In the genomic region with DNA sequence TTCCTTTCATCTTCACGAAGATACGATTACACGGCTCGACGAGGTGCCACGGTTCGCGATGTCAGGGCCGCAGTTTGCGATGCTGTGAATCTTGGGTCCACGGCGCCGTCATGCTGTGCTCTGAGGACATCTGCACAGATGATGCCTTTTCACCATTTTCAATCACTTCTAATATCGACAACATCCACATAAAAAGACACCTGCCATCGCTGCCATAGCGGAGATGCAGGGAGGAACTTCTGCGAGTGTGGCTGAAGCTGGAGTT, we compare ENCODE assay signal across 19 cellular contexts. TPM values are rescaled to one million over a fixed set of nuclear protein-coding genes. Genes with fewer than 3 reads are reported as not detected.
DNase-seq lines count a peak whose midpoint lies in the region; ATAC-seq and TF ChIP-seq lines count a peak whose summit lies in the region.
"Had no signal": no experiment of that assay in that cellular context is flagged by ENCODE, and none has a peak within 500 bp of the region (broad histone marks: within the 10 kb centered on the region; RNA-seq: fewer than 3 reads in every experiment).

No MANE protein-coding gene starts in this region.

- H3K4me1 ChIP-seq in neural progenitor cell = no peaks in the 10 kb centered on the region
- H3K4me1 ChIP-seq: SJSA1 had no signal

- H3K4me1 Mint-ChIP-seq in WTC11 = peaks cover 4% of the 10 kb centered on the region
- H3K4me1 Mint-ChIP-seq in neural progenitor cell = peaks cover 3% of the 10 kb centered on the region

- ATAC-seq in WTC11 (no peak), HG03196 (IDR thresholded peaks at IDR 0.05; ENCODE audit: unreplicated experiment) (no peak)

- H3K27me3 Mint-ChIP-seq in WTC11 (ENCODE audit: low read depth) = no peaks in the 10 kb centered on the region
- peaks cover 3% of the 10 kb centered on the region for H3K27me3 Mint-ChIP-seq in neural progenitor cell (ENCODE audit: insufficient read depth, low read depth)
- H3K27me3 Mint-ChIP-seq: CD4-positive, CD25-positive, alpha-beta regulatory T cell; IgD-negative memory B cell had no signal

- H2AFZ ChIP-seq in neural progenitor cell (replicated peaks) = no peak overlapping the region
- H2AFZ ChIP-seq: PC-9 had no signal

- CTCF ChIA-PET in AG04450 (lab: Charles Lee) (interaction anchor here (0.6 to 1.6 kb wide), 3 partner anchors 39 to 81 kb away, joined by 3 read pairs; a partner anchor contains a TSS), WTC11 (lab: Charles Lee) (interaction anchor here (0.9 to 5.5 kb wide), 4 partner anchors 62 to 349 kb away, joined by 3 to 32 read pairs (median 4); no protein-coding TSS in a partner anchor)

- no peaks in the 10 kb centered on the region for H4K20me1 ChIP-seq in neural progenitor cell (ENCODE audit: low read depth)

- H3K27ac Mint-ChIP-seq in WTC11 (peak overlapping the region; percentile 10; the same call in 1 of the 2 replicates), neural progenitor cell (no peak overlapping the region)
- H3K27ac Mint-ChIP-seq: CD4-positive, CD25-positive, alpha-beta regulatory T cell; IgD-negative memory B cell had no signal

- TF ChIP-seq CTCF in AG04450 (IDR thresholded peaks at IDR 0.05; ENCODE audit: low read depth, low read length) (no peak), WTC11 (IDR thresholded peaks at IDR 0.05) (no peak), neural progenitor cell (IDR thresholded peaks at IDR 0.05) (no peak)

- no peak overlapping the region for H3K4me3 Mint-ChIP-seq in WTC11
- peak overlapping the region; percentile 22 for H3K4me3 Mint-ChIP-seq in neural progenitor cell
- H3K4me3 Mint-ChIP-seq: IgD-negative memory B cell had no signal

- H3K4me3 ChIP-seq in AG04450 (ENCODE audit: low read depth, low read length) = no peak overlapping the region
- no peak overlapping the region for H3K4me3 ChIP-seq in neural progenitor cell
- H3K4me3 ChIP-seq: BLaER1, PC-9, SJSA1 had no signal

- no peaks in the 10 kb centered on the region for H3K36me3 ChIP-seq in neural progenitor cell

- no peaks in the 10 kb centered on the region for H3K79me2 ChIP-seq in neural progenitor cell (ENCODE audit: low read depth)

- H3K9ac ChIP-seq in neural progenitor cell = no peak overlapping the region
- H3K9ac ChIP-seq: BLaER1, KMS-11 had no signal

- H3K27ac ChIP-seq in AG04450 (ENCODE audit: low read depth, low read length) (peak overlapping the region; percentile 86), neural progenitor cell (no peak overlapping the region)
- H3K27ac ChIP-seq: BLaER1, KMS-11, PC-9, SJSA1 had no signal

- no peak overlapping the region for H3K4me2 ChIP-seq in neural progenitor cell
- H3K4me2 ChIP-seq: BLaER1, KMS-11, PC-9 had no signal

- H3K36me3 Mint-ChIP-seq in WTC11 = no peaks in the 10 kb centered on the region
- peaks cover 3% of the 10 kb centered on the region for H3K36me3 Mint-ChIP-seq in neural progenitor cell
- H3K36me3 Mint-ChIP-seq: IgD-negative memory B cell had no signal

- DNase-seq in AG04450 (ENCODE audit: low read depth, low spot score) (no peak), WTC11 (ENCODE audit: low spot score) (no peak), neural progenitor cell (ENCODE audit: low spot score) (no peak), HPDE6-E6E7 (ENCODE audit: extremely low spot score) (no peak), DMS 273 (lab: John Stamatoyannopoulos, UW; ENCODE audit: unreplicated experiment) (no peak)
- DNase-seq: CD4-positive, CD25-positive, alpha-beta regulatory T cell; NCI-H1048; NCI-H1417; NCI-H1694; NCI-H2029 treated with DMSO at 0.1 percent for 48 hours; NCI-H446 treated with DMSO at 0.1 percent for 48 hours; NCI-H526; PC-9; Right ventricle myocardium superior had no signal

- H3F3A ChIP-seq in neural progenitor cell (ENCODE audit: low read depth) = no peaks in the 10 kb centered on the region

- H3K9me3 ChIP-seq in AG04450 (ENCODE audit: control insufficient read depth, insufficient read depth, low read length) (no peaks in the 10 kb centered on the region; the same call in 1 of the 2 replicates), neural progenitor cell (ENCODE audit: low read depth) (no peaks in the 10 kb centered on the region)
- H3K9me3 ChIP-seq: BLaER1, SJSA1 had no signal

- POLR2A ChIA-PET in AG04450 (lab: Yijun Ruan, JAX) = interaction anchor here (0.6 to 0.8 kb wide), 3 partner anchors 8 to 70 kb away, joined by 3 to 4 read pairs (median 3); no protein-coding TSS in a partner anchor
- POLR2A ChIA-PET in WTC11 (lab: Charles Lee) = no interaction called here

- H3K27me3 ChIP-seq in AG04450 (ENCODE audit: control insufficient read depth, insufficient read depth, low read length) (no peaks in the 10 kb centered on the region), neural progenitor cell (no peaks in the 10 kb centered on the region)
- H3K27me3 ChIP-seq: BLaER1, SJSA1 had no signal

- H3K9me3 Mint-ChIP-seq in WTC11 (no peaks in the 10 kb centered on the region), neural progenitor cell (no peaks in the 10 kb centered on the region)
- H3K9me3 Mint-ChIP-seq: CD4-positive, CD25-positive, alpha-beta regulatory T cell; IgD-negative memory B cell had no signal

TF ChIP-seq in WTC11, 78 proteins besides CTCF, POLR2A, EP300 and RAD21:
- no peak for TF ChIP-seq ZNF396 (CRISPR knock-in tag; IDR thresholded peaks at IDR 0.05; ENCODE audit: borderline replicate concordance)

RNA-seq across cellular contexts. Expression of a gene that starts 6.8 kb away (rescaled TPM):
- polyA plus RNA-seq in AG04450 (2011; rRNA removed) = 66.8 and 107 TPM in 2 replicates
- 23.2 and 28.7 TPM in 2 replicates for polyA minus RNA-seq in AG04450 (2011; rRNA and poly(A)+ RNA removed)
- total RNA-seq in WTC11 (2021) = 272 to 288 TPM (median 282 TPM) in 3 replicates
- total RNA-seq in neural progenitor cell (ENCODE audit: low replicate concordance) = 53.4 and 150 TPM in 2 replicates

RNA-seq across cellular contexts. Expression of a gene that starts 15.0 kb away (rescaled TPM):
- polyA plus RNA-seq in AG04450 (2011; rRNA removed) = 1.2 and 2.4 TPM in 2 replicates
- 2.0 TPM in 2 replicates for polyA minus RNA-seq in AG04450 (2011; rRNA and poly(A)+ RNA removed)
- total RNA-seq in WTC11 (2021) (142 to 154 TPM (median 149 TPM) in 3 replicates), neural progenitor cell (ENCODE audit: low replicate concordance) (7.8 and 57.9 TPM in 2 replicates)

RNA-seq across cellular contexts. Expression of a gene that starts 33.5 kb away (rescaled TPM):
- 47.0 and 72.7 TPM in 2 replicates for polyA plus RNA-seq in AG04450 (2011; rRNA removed)
- 62.8 and 92.2 TPM in 2 replicates for polyA minus RNA-seq in AG04450 (2011; rRNA and poly(A)+ RNA removed)
- total RNA-seq in WTC11 (2021) (68.3 to 75.1 TPM (median 71.3 TPM) in 3 replicates), neural progenitor cell (ENCODE audit: low replicate concordance) (5.5 and 26.9 TPM in 2 replicates)

RNA-seq across cellular contexts. Expression of a gene that starts 38.2 kb away (rescaled TPM):
- 11.6 and 18.5 TPM in 2 replicates for polyA plus RNA-seq in AG04450 (2011; rRNA removed)
- 6.4 and 7.4 TPM in 2 replicates for polyA minus RNA-seq in AG04450 (2011; rRNA and poly(A)+ RNA removed)
- total RNA-seq in WTC11 (2021) = 23.0 to 29.5 TPM (median 25.8 TPM) in 3 replicates
- total RNA-seq in neural progenitor cell (ENCODE audit: low replicate concordance) = 5.0 and 11.6 TPM in 2 replicates

RNA-seq across cellular contexts. Expression of a gene that starts 38.4 kb away (rescaled TPM):
- 72.8 and 101 TPM in 2 replicates for polyA plus RNA-seq in AG04450 (2011; rRNA removed)
- 49.5 and 69.6 TPM in 2 replicates for polyA minus RNA-seq in AG04450 (2011; rRNA and poly(A)+ RNA removed)
- total RNA-seq in WTC11 (2021) (63.1 to 82.0 TPM (median 64.5 TPM) in 3 replicates), neural progenitor cell (ENCODE audit: low replicate concordance) (31.8 and 48.5 TPM in 2 replicates)
